22 cellular contexts compared by ENCODE assay signal in the genomic region with DNA sequence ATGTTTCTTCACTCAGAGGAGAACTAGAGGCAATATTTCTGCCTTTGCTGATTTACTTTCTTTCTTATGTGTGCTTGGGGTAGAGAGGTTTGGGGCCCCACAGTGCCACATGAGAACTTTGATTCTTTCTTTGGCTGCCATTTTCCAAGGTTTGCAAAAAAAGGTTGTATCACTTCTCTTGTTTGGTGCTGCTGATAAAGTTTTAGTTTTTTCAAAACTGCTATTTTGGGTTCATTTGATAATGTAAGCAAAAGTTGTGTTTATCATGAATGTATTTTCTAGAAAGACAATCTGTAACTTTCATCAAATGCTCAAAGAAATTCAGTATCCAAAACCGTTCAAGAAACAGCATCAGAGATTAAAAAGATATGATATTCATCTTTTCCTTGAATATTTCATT. TPM values are rescaled to one million over a fixed set of nuclear protein-coding genes. Genes with fewer than 3 reads are reported as not detected.
DNase-seq lines count a peak whose midpoint lies in the region; ATAC-seq, FAIRE-seq and TF ChIP-seq lines count a peak whose summit lies in the region.
"Had no signal": no experiment of that assay in that cellular context is flagged by ENCODE, and none has a peak within 500 bp of the region (broad histone marks: within the 10 kb centered on the region; RNA-seq: fewer than 3 reads in every experiment).

No MANE protein-coding gene starts in this region.

- FAIRE-seq in HTR-8/SVneo (lab: Jason Lieb, UNC) = no peak
- FAIRE-seq: D721Med, G401.6, GM12892, GM19239, HepG2 had no signal

- ATAC-seq in T-cell (replicated peaks in 1 of 4) = no peak
- ATAC-seq in memory B cell (ENCODE audit: low read depth) = no peak
- no peak for ATAC-seq in natural killer cell treated with Interleukin-12 subunit alpha and Interleukin-12 subunit beta and Interleukin-15 and Interleukin-18, amount 100 ng/mL, for 72 hours
- ATAC-seq in right lobe of liver = no peak
- ATAC-seq: HepG2 had no signal

- peaks cover 9 to 81% (median 28%) of the 10 kb centered on the region in 4 donors for H3K36me3 ChIP-seq in right lobe of liver

- no peak for TF ChIP-seq CTCF in right lobe of liver (IDR thresholded peaks at IDR 0.05)

- H3K4me1 ChIP-seq in right lobe of liver = no peaks in the 10 kb centered on the region

- no peaks in the 10 kb centered on the region for H3K9me3 Mint-ChIP-seq in activated T-cell treated with anti-CD3 and anti-CD28 coated beads, Interleukin-2, amount 50 U/mL, for 24 hours
- H3K9me3 Mint-ChIP-seq in T-cell = no peaks in the 10 kb centered on the region
- H3K9me3 Mint-ChIP-seq in dendritic cell treated with granulocyte-macrophage colony-stimulating factor and Interleukin-4, amounts not matched to agents 40 ng/mL and 50 ng/mL, for 4 days = no peaks in the 10 kb centered on the region
- H3K9me3 Mint-ChIP-seq in memory B cell = no peaks in the 10 kb centered on the region
- no peaks in the 10 kb centered on the region for H3K9me3 Mint-ChIP-seq in natural killer cell treated with Interleukin-12 subunit alpha and Interleukin-12 subunit beta and Interleukin-15 and Interleukin-18, amount 100 ng/mL, for 72 hours
- H3K9me3 Mint-ChIP-seq: CD4-positive, alpha-beta memory T cell; HFFc6 had no signal

- intact Hi-C loops in dendritic cell treated with granulocyte-macrophage colony-stimulating factor and Interleukin-4, amounts not matched to agents 40 ng/mL and 50 ng/mL, for 4 days (cut with micrococcal nuclease) = loop anchor here (10.0 kb wide), 1 partner anchor 61 kb away; no protein-coding TSS in a partner anchor
- intact Hi-C loops in right lobe of liver (cut with DNase I) = no loop called here

- no peaks in the 10 kb centered on the region for H3K27me3 Mint-ChIP-seq in activated T-cell treated with anti-CD3 and anti-CD28 coated beads, Interleukin-2, amount 50 U/mL, for 24 hours
- no peaks in the 10 kb centered on the region for H3K27me3 Mint-ChIP-seq in T-cell
- H3K27me3 Mint-ChIP-seq in dendritic cell treated with granulocyte-macrophage colony-stimulating factor and Interleukin-4, amounts not matched to agents 40 ng/mL and 50 ng/mL, for 4 days = no peaks in the 10 kb centered on the region
- H3K27me3 Mint-ChIP-seq in memory B cell = no peaks in the 10 kb centered on the region
- H3K27me3 Mint-ChIP-seq in natural killer cell treated with Interleukin-12 subunit alpha and Interleukin-12 subunit beta and Interleukin-15 and Interleukin-18, amount 100 ng/mL, for 72 hours = no peaks in the 10 kb centered on the region
- H3K27me3 Mint-ChIP-seq: CD4-positive, alpha-beta memory T cell had no signal

- peaks cover 3% of the 10 kb centered on the region for H3K4me1 Mint-ChIP-seq in activated T-cell treated with anti-CD3 and anti-CD28 coated beads, Interleukin-2, amount 50 U/mL, for 24 hours (ENCODE audit: low read depth)
- H3K4me1 Mint-ChIP-seq in T-cell (peaks cover 0 to 2% (median 0%) of the 10 kb centered on the region in 3 donors), memory B cell (no peaks in the 10 kb centered on the region)
- H3K4me1 Mint-ChIP-seq in dendritic cell treated with granulocyte-macrophage colony-stimulating factor and Interleukin-4, amounts not matched to agents 40 ng/mL and 50 ng/mL, for 4 days (ENCODE audit: low read depth) = peaks cover 6% of the 10 kb centered on the region
- no peaks in the 10 kb centered on the region for H3K4me1 Mint-ChIP-seq in natural killer cell treated with Interleukin-12 subunit alpha and Interleukin-12 subunit beta and Interleukin-15 and Interleukin-18, amount 100 ng/mL, for 72 hours (ENCODE audit: low read depth in 2 of 2)

- no peak for DNase-seq in activated T-cell treated with anti-CD3 and anti-CD28 coated beads, Interleukin-2, amount 50 U/mL, for 24 hours
- DNase-seq in activated T-cell treated with anti-CD3 and anti-CD28 coated beads, Interleukin-2, amount 50 U/mL, for 1 hour = no peak
- DNase-seq in T-cell (no peak), memory B cell (ENCODE audit: low spot score in 2 of 2) (no peak), HTR-8/SVneo (ENCODE audit: insufficient read length, low spot score) (no peak), right lobe of liver (no peak)
- DNase-seq in natural killer cell treated with Interleukin-12 subunit alpha and Interleukin-12 subunit beta and Interleukin-15 and Interleukin-18, amount 100 ng/mL, for 72 hours (ENCODE audit: low spot score) = no peak
- DNase-seq: ACHN; C1 segment of cervical spinal cord; CD4-positive, alpha-beta memory T cell; COR-L47; DMS153; DMS79 treated with DMSO at 0.1 percent for 48 hours; EL; HCEC 1CT; HFFc6 had no signal

- 74% methylated on average over 1 of the region's 1 CpG for WGBS in right lobe of liver (ENCODE audit: insufficient coverage, low coverage, low lambda C conversion rate, missing lambda C conversion rate)

- POLR2A ChIA-PET in T-cell (lab: Charles Lee) = no interaction called here

- H3K4me3 Mint-ChIP-seq in activated T-cell treated with anti-CD3 and anti-CD28 coated beads, Interleukin-2, amount 50 U/mL, for 24 hours = no peak overlapping the region
- H3K4me3 Mint-ChIP-seq in T-cell (no peak overlapping the region), memory B cell (no peak overlapping the region)
- no peak overlapping the region for H3K4me3 Mint-ChIP-seq in dendritic cell treated with granulocyte-macrophage colony-stimulating factor and Interleukin-4, amounts not matched to agents 40 ng/mL and 50 ng/mL, for 4 days
- H3K4me3 Mint-ChIP-seq in natural killer cell treated with Interleukin-12 subunit alpha and Interleukin-12 subunit beta and Interleukin-15 and Interleukin-18, amount 100 ng/mL, for 72 hours = no peak overlapping the region
- H3K4me3 Mint-ChIP-seq: CD4-positive, alpha-beta memory T cell; HFFc6 had no signal

- H3K27ac ChIP-seq in right lobe of liver = no peak overlapping the region

- peaks cover 81% of the 10 kb centered on the region for H3K36me3 Mint-ChIP-seq in activated T-cell treated with anti-CD3 and anti-CD28 coated beads, Interleukin-2, amount 50 U/mL, for 24 hours (ENCODE audit: low read depth)
- peaks cover 63% of the 10 kb centered on the region for H3K36me3 Mint-ChIP-seq in T-cell
- peaks cover 100% of the 10 kb centered on the region for H3K36me3 Mint-ChIP-seq in dendritic cell treated with granulocyte-macrophage colony-stimulating factor and Interleukin-4, amounts not matched to agents 40 ng/mL and 50 ng/mL, for 4 days (ENCODE audit: low read depth)
- peaks cover 46% of the 10 kb centered on the region for H3K36me3 Mint-ChIP-seq in memory B cell
- peaks cover 26% of the 10 kb centered on the region for H3K36me3 Mint-ChIP-seq in natural killer cell treated with Interleukin-12 subunit alpha and Interleukin-12 subunit beta and Interleukin-15 and Interleukin-18, amount 100 ng/mL, for 72 hours

- H3K4me3 ChIP-seq in right lobe of liver = no peak overlapping the region

- no peak for TF ChIP-seq POLR2A in right lobe of liver (IDR thresholded peaks at IDR 0.05)

- no peaks in the 10 kb centered on the region for H3K9me3 ChIP-seq in right lobe of liver

- CTCF ChIA-PET in T-cell (lab: Charles Lee) = no interaction called here

- peak overlapping the region; percentile 58 for H3K27ac Mint-ChIP-seq in activated T-cell treated with anti-CD3 and anti-CD28 coated beads, Interleukin-2, amount 50 U/mL, for 24 hours
- H3K27ac Mint-ChIP-seq in T-cell (peak overlapping the region; percentile 19 to 58), memory B cell (peak overlapping the region; percentile 48)
- peak overlapping the region; percentile 22 for H3K27ac Mint-ChIP-seq in dendritic cell treated with granulocyte-macrophage colony-stimulating factor and Interleukin-4, amounts not matched to agents 40 ng/mL and 50 ng/mL, for 4 days
- H3K27ac Mint-ChIP-seq in natural killer cell treated with Interleukin-12 subunit alpha and Interleukin-12 subunit beta and Interleukin-15 and Interleukin-18, amount 100 ng/mL, for 72 hours = peak overlapping the region in 1 of 2 donors; percentile 26
- H3K27ac Mint-ChIP-seq: HFFc6 had no signal

- H3K27me3 ChIP-seq in right lobe of liver = no peaks in the 10 kb centered on the region

RNA-seq across cellular contexts. Expression of gene PARP12, which starts 30.6 kb away (rescaled TPM):
- total RNA-seq in T-cell (100 to 1,000 TPM; 104 to 129 (median 108) TPM), right lobe of liver (10 to 100 TPM; 15.7 to 33.1 (median 23.3) TPM)
- 10 to 100 TPM; 40.4 to 48.6 TPM for total RNA-seq in natural killer cell treated with Interleukin-12 subunit alpha and Interleukin-12 subunit beta and Interleukin-15 and Interleukin-18, amount 100 ng/mL, for 72 hours
